ENCODE assay signal across 10 cellular contexts in the genomic region with DNA sequence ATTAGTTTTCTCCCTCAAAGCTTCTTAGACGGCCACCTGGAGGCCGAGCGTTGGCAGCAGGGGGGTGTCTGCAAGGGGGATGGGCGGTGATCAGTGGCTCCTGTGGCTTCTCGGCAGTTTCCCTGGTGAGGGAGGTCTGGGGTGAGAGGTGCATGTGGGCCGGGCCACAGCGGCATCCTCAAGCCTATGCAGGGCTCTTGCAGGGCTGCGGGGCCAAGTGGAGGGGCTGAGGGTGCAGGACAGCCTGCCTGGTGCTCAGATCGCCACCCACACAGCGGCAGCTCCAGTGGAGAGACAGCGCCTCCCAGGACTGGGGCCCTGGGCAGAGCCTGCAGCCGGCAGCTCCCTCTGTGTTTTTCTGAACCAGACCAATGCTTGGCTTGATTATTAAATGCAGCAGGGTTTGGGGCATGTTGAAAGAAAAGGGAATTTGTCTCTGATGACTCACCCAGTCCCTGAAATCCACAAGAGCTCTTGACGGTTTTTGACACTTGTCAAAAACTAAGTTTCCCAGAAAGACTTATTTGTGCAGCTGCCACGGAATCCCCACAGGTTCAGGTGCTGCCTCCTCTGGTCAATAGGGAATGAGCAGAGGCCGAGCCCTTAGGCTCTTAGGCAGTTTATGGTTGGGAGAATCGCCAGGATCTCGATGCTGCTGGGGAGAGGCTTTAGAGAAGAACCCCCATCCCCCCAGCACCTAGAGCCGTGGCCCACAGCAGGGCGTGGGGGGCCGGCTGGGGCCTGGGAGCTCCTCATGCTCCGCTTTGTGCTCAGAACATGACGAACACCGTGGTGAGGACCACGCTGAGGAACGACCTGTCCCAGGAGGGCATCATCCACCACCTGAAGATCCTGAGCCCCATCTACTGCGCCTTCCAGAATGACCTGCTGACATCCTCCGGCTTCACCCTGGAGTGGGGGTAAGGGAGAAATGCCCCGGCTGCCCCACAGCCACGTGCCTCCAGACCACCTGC. TPM values are rescaled to one million over a fixed set of nuclear protein-coding genes. Genes with fewer than 3 reads are reported as not detected.
DNase-seq lines count a peak whose midpoint lies in the region; ATAC-seq and TF ChIP-seq lines count a peak whose summit lies in the region.
"Had no signal": no experiment of that assay in that cellular context is flagged by ENCODE, and none has a peak within 500 bp of the region (broad histone marks: within the 10 kb centered on the region; RNA-seq: fewer than 3 reads in every experiment).

No MANE protein-coding gene starts in this region.

- no peak overlapping the region for H3K4me3 ChIP-seq in epithelial cell of proximal tubule (ENCODE audit: low read depth, low read length)

- DNase-seq in SIG-M5 treated with dmso at 0.1 percent for 504 hours (lab: John Stamatoyannopoulos, UW; ENCODE audit: unreplicated experiment) (peak; percentile 46), SIG-M5 (lab: John Stamatoyannopoulos, UW) (no peak), NCI-H510A (lab: John Stamatoyannopoulos, UW) (peak; percentile 47), epithelial cell of proximal tubule (ENCODE audit: low read depth) (no peak), stromal cell of bone marrow (ENCODE audit: low read depth) (peak; percentile 38), superior temporal gyrus (ENCODE audit: extremely low spot score) (no peak)
- no peak for DNase-seq in activated naive CD4-positive, alpha-beta T cell treated with anti-CD3 and anti-CD28 coated beads, Interleukin-2, amount 50 U/mL, for 16 hours
- DNase-seq: activated B cell treated with CpG ODN at 0.5 μM for 24 hours; CD4-positive, alpha-beta memory T cell had no signal

- TF ChIP-seq CTCF in epithelial cell of proximal tubule (conservative IDR thresholded peaks at IDR 0.05; ENCODE audit: low read depth, low read length) = peak; percentile 35

- no peak for ATAC-seq in GM19324 (IDR thresholded peaks at IDR 0.05; ENCODE audit: low FRiP score, unreplicated experiment)

RNA-seq across cellular contexts. Expression of gene UMODL1, which starts 54.7 kb away (rescaled TPM):
- total RNA-seq in epithelial cell of proximal tubule = not detected in 2 replicates

Comparison
In these comparisons a context has a peak if more than half of its experiments do, and no peak if none do; other contexts are left out.
1. DNase-seq: peak in SIG-M5 treated with dmso at 0.1 percent for 504 hours (single experiment), NCI-H510A (single experiment) and stromal cell of bone marrow (single experiment); none in SIG-M5 (single experiment), epithelial cell of proximal tubule (single experiment), activated naive CD4-positive, alpha-beta T cell treated with anti-CD3 and anti-CD28 coated beads, Interleukin-2, amount 50 U/mL, for 16 hours (single experiment) and superior temporal gyrus (single experiment).